ENCODE assay signal across 23 cellular contexts in the genomic region with DNA sequence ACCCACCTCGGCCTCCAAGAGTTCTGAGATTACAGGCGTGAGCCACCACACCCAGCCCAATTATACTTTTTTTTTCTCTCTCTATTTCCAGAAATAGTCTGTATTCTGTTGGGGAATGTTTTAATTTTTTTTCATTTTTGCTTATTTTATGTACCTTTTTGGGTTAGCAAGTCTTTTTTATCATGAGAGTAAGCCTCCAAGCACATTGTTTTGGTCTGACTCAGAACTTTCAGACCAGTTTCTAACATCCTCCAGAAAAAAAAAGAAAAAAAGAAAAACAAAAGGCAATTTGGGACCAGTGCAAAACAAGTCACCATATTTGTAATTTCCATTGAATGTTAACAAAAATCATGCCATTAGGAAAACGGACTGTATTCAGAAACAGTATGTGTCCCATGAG.
"Had no signal": no experiment of that assay in that cellular context is flagged by ENCODE, and none has a peak within 500 bp of the region (broad histone marks: within the 10 kb centered on the region; RNA-seq: fewer than 3 reads in every experiment).

No MANE protein-coding gene starts in this region.

- H3K4me1 Mint-ChIP-seq: endodermal cell; naive thymus-derived CD4-positive, alpha-beta T cell; nephron progenitor cell; stimulated activated memory B cell treated with anti-CD40 and anti-IgM and Interleukin-4, amounts not matched to agents 10 μg/mL and 1 μg/mL and 100 μg/mL, for 72 hours had no signal

- H3K27me3 ChIP-seq: gastroesophageal sphincter, right lobe of liver, spleen, tibial artery, upper lobe of left lung, uterus had no signal

- H3K27ac ChIP-seq: gastroesophageal sphincter, parathyroid adenoma, prostate gland, right lobe of liver, spleen, tibial artery, upper lobe of left lung, uterus had no signal

- H3K36me3 Mint-ChIP-seq: naive thymus-derived CD4-positive, alpha-beta T cell; stimulated activated memory B cell treated with anti-CD40 and anti-IgM and Interleukin-4, amounts not matched to agents 10 μg/mL and 1 μg/mL and 100 μg/mL, for 72 hours had no signal

- H3K9me3 ChIP-seq: gastroesophageal sphincter, prostate gland, right lobe of liver, tibial artery, upper lobe of left lung, uterus had no signal

- H3K4me1 ChIP-seq: gastroesophageal sphincter, parathyroid adenoma, prostate gland, right lobe of liver, spleen, tibial artery, upper lobe of left lung, uterus had no signal

- H3K79me2 ChIP-seq: parathyroid adenoma had no signal

- H3K27me3 Mint-ChIP-seq: naive thymus-derived CD4-positive, alpha-beta T cell; stimulated activated memory B cell treated with anti-CD40 and anti-IgM and Interleukin-4, amounts not matched to agents 10 μg/mL and 1 μg/mL and 100 μg/mL, for 72 hours; stimulated activated naive CD8-positive, alpha-beta T cell treated with anti-CD3 and anti-CD28 coated beads, Interleukin-15, Interleukin-2, amounts not matched to agents 100 ng/mL and 50 ng/mL, for 24 hours had no signal

- H3K4me3 Mint-ChIP-seq: endodermal cell; naive thymus-derived CD4-positive, alpha-beta T cell; nephron progenitor cell; stimulated activated memory B cell treated with anti-CD40 and anti-IgM and Interleukin-4, amounts not matched to agents 10 μg/mL and 1 μg/mL and 100 μg/mL, for 72 hours; stimulated activated naive CD8-positive, alpha-beta T cell treated with anti-CD3 and anti-CD28 coated beads, Interleukin-15, Interleukin-2, amounts not matched to agents 100 ng/mL and 50 ng/mL, for 24 hours had no signal

- H3K9me3 Mint-ChIP-seq: endodermal cell; nephron progenitor cell; stimulated activated memory B cell treated with anti-CD40 and anti-IgM and Interleukin-4, amounts not matched to agents 10 μg/mL and 1 μg/mL and 100 μg/mL, for 72 hours; stimulated activated naive CD8-positive, alpha-beta T cell treated with anti-CD3 and anti-CD28 coated beads, Interleukin-15, Interleukin-2, amounts not matched to agents 100 ng/mL and 50 ng/mL, for 24 hours had no signal

- H3K36me3 ChIP-seq: gastroesophageal sphincter, prostate gland, right lobe of liver, spleen, tibial artery, upper lobe of left lung, uterus had no signal

- H2AFZ ChIP-seq: parathyroid adenoma had no signal

- H3K9ac ChIP-seq: parathyroid adenoma had no signal

- ATAC-seq: gastroesophageal sphincter; left lobe of liver; naive thymus-derived CD4-positive, alpha-beta T cell; right lobe of liver; stimulated activated memory B cell treated with anti-CD40 and anti-IgM and Interleukin-4, amounts not matched to agents 10 μg/mL and 1 μg/mL and 100 μg/mL, for 72 hours had no signal

- H3K27ac Mint-ChIP-seq: endodermal cell; naive thymus-derived CD4-positive, alpha-beta T cell; nephron progenitor cell; stimulated activated memory B cell treated with anti-CD40 and anti-IgM and Interleukin-4, amounts not matched to agents 10 μg/mL and 1 μg/mL and 100 μg/mL, for 72 hours; stimulated activated naive CD8-positive, alpha-beta T cell treated with anti-CD3 and anti-CD28 coated beads, Interleukin-15, Interleukin-2, amounts not matched to agents 100 ng/mL and 50 ng/mL, for 24 hours had no signal

- FAIRE-seq: endothelial cell of umbilical vein had no signal

- DNase-seq: dermis blood vessel endothelial cell; effector CD4-positive, alpha-beta T cell; endodermal cell; glutamatergic neuron; islet precursor cell; mammary epithelial cell; naive thymus-derived CD4-positive, alpha-beta T cell; nephron progenitor cell; right lobe of liver; spleen; stimulated activated CD4-positive, alpha-beta T cell treated with anti-CD3 and anti-CD28 coated beads, Interleukin-15, amount 100 ng/mL, for 24 hours; stimulated activated CD4-positive, alpha-beta T cell treated with anti-CD3 and anti-CD28 coated beads, Interleukin-1b, Interleukin-23, amount 100 ng/mL, for 48 hours; stimulated activated CD4-positive, alpha-beta T cell treated with anti-CD3 and anti-CD28 coated beads, Interleukin-4, amount 100 ng/mL, for 24 hours; tibial artery; upper lobe of left lung; uterus had no signal

- H3K4me3 ChIP-seq: gastroesophageal sphincter, prostate gland, right lobe of liver, spleen, tibial artery, upper lobe of left lung, uterus had no signal
